In the genomic region with DNA sequence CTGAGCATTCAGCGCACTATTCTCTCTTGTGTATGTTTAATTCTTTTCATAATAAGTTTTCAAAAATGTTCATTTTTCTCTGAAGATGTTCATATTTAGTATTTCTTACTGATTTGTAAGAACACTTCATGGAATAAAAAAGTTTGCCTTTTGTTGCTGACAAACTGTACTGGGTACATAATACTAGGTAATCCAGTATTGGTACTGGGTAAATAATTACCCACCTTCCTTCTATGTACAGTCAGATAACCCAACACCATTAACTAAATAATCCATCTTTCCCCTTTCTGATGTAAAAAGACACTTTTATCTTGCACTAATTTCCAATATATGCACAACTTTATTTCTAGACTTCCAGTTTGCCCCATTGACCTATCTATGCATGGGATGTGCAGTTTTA, we compare ENCODE assay signal across 20 cellular contexts. TPM values are rescaled to one million over a fixed set of nuclear protein-coding genes. Genes with fewer than 3 reads are reported as not detected.
DNase-seq lines count a peak whose midpoint lies in the region; ATAC-seq, FAIRE-seq and TF ChIP-seq lines count a peak whose summit lies in the region.
"Had no signal": no experiment of that assay in that cellular context is flagged by ENCODE, and none has a peak within 500 bp of the region (broad histone marks: within the 10 kb centered on the region; RNA-seq: fewer than 3 reads in every experiment).

No MANE protein-coding gene starts in this region.

- TF ChIP-seq EP300 in A549 (IDR thresholded peaks at IDR 0.05): no peak

- no peaks in the 10 kb centered on the region for H3K9me1 ChIP-seq in keratinocyte (ENCODE audit: control insufficient read depth, extremely low read depth, insufficient read depth, low read length)

- H3K4me1 ChIP-seq in A549 (peaks cover 41% of the 10 kb centered on the region), keratinocyte (ENCODE audit: control insufficient read depth, extremely low read depth, insufficient read depth, low read length) (peaks cover 15% of the 10 kb centered on the region)

- peaks cover 2% of the 10 kb centered on the region for H3K36me3 Mint-ChIP-seq in osteocyte (ENCODE audit: unreplicated experiment)
- H3K36me3 Mint-ChIP-seq: CD4-positive, CD25-positive, alpha-beta regulatory T cell had no signal

- H3K9ac ChIP-seq in keratinocyte (ENCODE audit: control insufficient read depth, extremely low read depth, insufficient read depth, low read length): no peak overlapping the region
- H3K9ac ChIP-seq: GM23248 had no signal

- H3K27me3 Mint-ChIP-seq in osteocyte (ENCODE audit: unreplicated experiment): no peaks in the 10 kb centered on the region
- H3K27me3 Mint-ChIP-seq: CD4-positive, CD25-positive, alpha-beta regulatory T cell had no signal

- peaks cover 41% of the 10 kb centered on the region for H3K4me1 Mint-ChIP-seq in osteocyte (ENCODE audit: unreplicated experiment)

- no peak overlapping the region for H3K4me3 Mint-ChIP-seq in osteocyte (ENCODE audit: unreplicated experiment)
- H3K4me3 Mint-ChIP-seq: CD4-positive, CD25-positive, alpha-beta regulatory T cell; CD8-positive, alpha-beta memory T cell had no signal

- DNase-seq in A549 (ENCODE audit: low read depth in 1 of 2, low spot score in 1 of 2) (no peak), keratinocyte (ENCODE audit: low read depth, low spot score) (no peak), osteocyte (ENCODE audit: extremely low spot score, unreplicated experiment) (no peak), DMS79 treated with DMSO at 0.1 percent for 48 hours (lab: John Stamatoyannopoulos, UW) (no peak), EL (no peak)
- no peak for DNase-seq in activated T-cell treated with anti-CD3 and anti-CD28 coated beads, Interleukin-2, amount 50 U/mL, for 48 hours
- DNase-seq: ACHN; BE2C; C1 segment of cervical spinal cord; CD4-positive, CD25-positive, alpha-beta regulatory T cell; CD8-positive, alpha-beta memory T cell; COR-L47; DMS 273 treated with DMSO at 0.1 percent for 48 hours; DMS79; GM23248 had no signal

- H3K27ac ChIP-seq in A549 (no peak overlapping the region), VCaP (peak overlapping the region; percentile 58), keratinocyte (ENCODE audit: control insufficient read depth, insufficient read depth, low read length) (no peak overlapping the region)
- H3K27ac ChIP-seq: GM23248 had no signal

- no peaks in the 10 kb centered on the region for H3K9me3 ChIP-seq in A549
- no peaks in the 10 kb centered on the region for H3K9me3 ChIP-seq in keratinocyte (ENCODE audit: control insufficient read depth, low read depth, low read length)
- H3K9me3 ChIP-seq: BE2C, HAP-1 had no signal

- peaks cover 24% of the 10 kb centered on the region for H4K20me1 ChIP-seq in keratinocyte (ENCODE audit: control insufficient read depth, extremely low read depth, insufficient read depth, low read length)

- dilution Hi-C loops in keratinocyte (cut with MboI; ENCODE audit: extremely low pct_ligation_motif_present, low sequenced_read_pairs): no loop called here

- CTCF ChIA-PET in A549 (lab: Yijun Ruan, JAX): interaction anchor here (1.3 kb wide), 1 partner anchor 538 kb away, joined by 4 read pairs; no protein-coding TSS in a partner anchor

- H3K27ac Mint-ChIP-seq in osteocyte (ENCODE audit: unreplicated experiment): peak overlapping the region; percentile 80
- H3K27ac Mint-ChIP-seq: CD8-positive, alpha-beta memory T cell had no signal

- WGBS in A549 (ENCODE audit: missing lambda C conversion rate): 94% methylated on average over 1 of the region's 1 CpG

- H3K4me2 ChIP-seq in A549: peak overlapping the region; percentile 26; the same call in 1 of the 3 replicates
- no peak overlapping the region for H3K4me2 ChIP-seq in keratinocyte (ENCODE audit: control insufficient read depth, extremely low read depth, insufficient read depth, low read depth, low read length)

- TF ChIP-seq POLR2A in A549 (IDR thresholded peaks at IDR 0.05; ENCODE audit: low read length): no peak

- peaks cover 14 to 32% of the 10 kb centered on the region in 2 experiments for H3K36me3 ChIP-seq in keratinocyte (ENCODE audit: control insufficient read depth in 2 of 2, extremely low read depth in 1 of 2, insufficient read depth in 2 of 2, low read length in 2 of 2)

- H3K4me3 ChIP-seq in A549 (no peak overlapping the region), keratinocyte (ENCODE audit: control insufficient read depth in 2 of 3, extremely low read depth in 1 of 3, insufficient read depth in 2 of 3, low read depth in 1 of 3, low read length in 3 of 3) (no peak overlapping the region)
- H3K4me3 ChIP-seq: GM23248, HAP-1 had no signal

- TF ChIP-seq RAD21 in A549 (conservative IDR thresholded peaks at IDR 0.05 in 1 of 2, IDR thresholded peaks at IDR 0.05 in 1 of 2): no peak

- no peaks in the 10 kb centered on the region for H3K27me3 ChIP-seq in keratinocyte (ENCODE audit: control insufficient read depth, extremely low read depth, insufficient read depth, low read length)
- H3K27me3 ChIP-seq: BE2C had no signal

- no peaks in the 10 kb centered on the region for H3K9me3 Mint-ChIP-seq in osteocyte (ENCODE audit: unreplicated experiment)

- ATAC-seq in A549: no peak

- peaks cover 100% of the 10 kb centered on the region for H3K79me2 ChIP-seq in keratinocyte (ENCODE audit: control insufficient read depth, insufficient read depth, low read length)

- POLR2A ChIA-PET in A549 (lab: Yijun Ruan, JAX): no interaction called here

- no peak for TF ChIP-seq CTCF in A549 (IDR thresholded peaks at IDR 0.05)
- no peak for TF ChIP-seq CTCF in VCaP (conservative IDR thresholded peaks at IDR 0.05)
- no peak for TF ChIP-seq CTCF in keratinocyte (optimal IDR thresholded peaks at IDR 0.05 in 1 of 3, IDR thresholded peaks at IDR 0.05 in 1 of 3, conservative IDR thresholded peaks at IDR 0.05 in 1 of 3; ENCODE audit: extremely low read depth in 1 of 3, insufficient read depth in 2 of 3, low read length in 3 of 3)
- no peak for TF ChIP-seq CTCF in osteocyte (IDR thresholded peaks at IDR 0.05)

- FAIRE-seq in A549 (lab: Jason Lieb, UNC) (no peak), keratinocyte (lab: Jason Lieb, UNC) (peak; percentile 13)
- FAIRE-seq: G401.6, GM12891, GM19239 had no signal

- no peak overlapping the region for H2AFZ ChIP-seq in keratinocyte (ENCODE audit: control insufficient read depth, low read length)
- H2AFZ ChIP-seq: GM23248 had no signal

TF ChIP-seq in A549, 52 proteins besides CTCF, POLR2A, EP300 and RAD21:
- no peak for TF ChIP-seq KDM1A (IDR thresholded peaks at IDR 0.05; ENCODE audit: low read depth)
- TF ChIP-seq, protein P1, sequence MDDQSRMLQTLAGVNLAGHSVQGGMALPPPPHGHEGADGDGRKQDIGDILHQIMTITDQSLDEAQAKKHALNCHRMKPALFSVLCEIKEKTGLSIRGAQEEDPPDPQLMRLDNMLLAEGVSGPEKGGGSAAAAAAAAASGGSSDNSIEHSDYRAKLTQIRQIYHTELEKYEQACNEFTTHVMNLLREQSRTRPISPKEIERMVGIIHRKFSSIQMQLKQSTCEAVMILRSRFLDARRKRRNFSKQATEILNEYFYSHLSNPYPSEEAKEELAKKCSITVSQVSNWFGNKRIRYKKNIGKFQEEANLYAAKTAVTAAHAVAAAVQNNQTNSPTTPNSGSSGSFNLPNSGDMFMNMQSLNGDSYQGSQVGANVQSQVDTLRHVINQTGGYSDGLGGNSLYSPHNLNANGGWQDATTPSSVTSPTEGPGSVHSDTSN (IDR thresholded peaks at IDR 0.05): no peak
- TF ChIP-seq, protein P2, sequence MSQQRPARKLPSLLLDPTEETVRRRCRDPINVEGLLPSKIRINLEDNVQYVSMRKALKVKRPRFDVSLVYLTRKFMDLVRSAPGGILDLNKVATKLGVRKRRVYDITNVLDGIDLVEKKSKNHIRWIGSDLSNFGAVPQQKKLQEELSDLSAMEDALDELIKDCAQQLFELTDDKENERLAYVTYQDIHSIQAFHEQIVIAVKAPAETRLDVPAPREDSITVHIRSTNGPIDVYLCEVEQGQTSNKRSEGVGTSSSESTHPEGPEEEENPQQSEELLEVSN (IDR thresholded peaks at IDR 0.05; ENCODE audit: borderline replicate concordance, low read depth): no peak
TF ChIP-seq in A549: peak in this region for 0.

RNA-seq across cellular contexts. Expression of a gene that starts 23.9 kb away (rescaled TPM):
- polyA plus RNA-seq in A549 (2011; rRNA removed) (526 and 565 TPM in 2 replicates), A549 (2017; fragmentation: RNase III; extraction: RNeasy Plus Mini Kit Qiagen cat#74134 plus additional on column Dnase treatment) (310 to 587 TPM (median 540 TPM) in 3 replicates), keratinocyte (1,015 to 1,448 TPM (median 1,185 TPM) in 3 replicates)
- 222 and 228 TPM in 2 replicates for polyA plus RNA-seq in A549 (2012; cell fraction: cytosol; rRNA removed)
- 309 and 351 TPM in 2 replicates for polyA plus RNA-seq in A549 (2012; cell fraction: nucleus; rRNA removed)
- 398 and 486 TPM in 2 replicates for polyA minus RNA-seq in A549 (2011; rRNA and poly(A)+ RNA removed)
- polyA plus RNA-seq in keratinocyte (2011; ENCODE audit: low read depth): 1,793 TPM
- polyA plus RNA-seq in keratinocyte (2011; cell fraction: cytosol; rRNA removed): 533 and 538 TPM in 2 replicates
- 3,620 and 3,834 TPM in 2 replicates for polyA plus RNA-seq in keratinocyte (2011; cell fraction: nucleus; rRNA removed)
- 892 and 931 TPM in 2 replicates for polyA plus RNA-seq in keratinocyte (2012; ENCODE audit: low replicate concordance)
- 975 to 1,428 TPM (median 1,262 TPM) in 3 replicates for polyA minus RNA-seq in keratinocyte
- polyA minus RNA-seq in keratinocyte (2011; cell fraction: cytosol; rRNA and poly(A)+ RNA removed): 644 TPM
- polyA minus RNA-seq in keratinocyte (2011; cell fraction: nucleus; rRNA and poly(A)+ RNA removed): 2,331 and 3,661 TPM in 2 replicates
- 698 and 749 TPM in 2 replicates for total RNA-seq in osteocyte
